9 cellular contexts compared by ENCODE assay signal in genomic region chr2:26846881-26847662, GRCh38. TPM values are rescaled to one million over a fixed set of nuclear protein-coding genes. Genes with fewer than 3 reads are reported as not detected.
DNase-seq lines count a peak whose midpoint lies in the region; TF ChIP-seq lines count a peak whose summit lies in the region.
"Had no signal": no experiment of that assay in that cellular context is flagged by ENCODE, and none has a peak within 500 bp of the region (broad histone marks: within the 10 kb centered on the region; RNA-seq: fewer than 3 reads in every experiment).

No MANE protein-coding gene starts in this region.

- no peak for TF ChIP-seq CTCF in endothelial cell (IDR thresholded peaks at IDR 0.05; ENCODE audit: unreplicated experiment)

- no peaks in the 10 kb centered on the region for H3K9me3 Mint-ChIP-seq in endothelial cell (ENCODE audit: unreplicated experiment)
- H3K9me3 Mint-ChIP-seq: dendritic cell treated with granulocyte-macrophage colony-stimulating factor and Interleukin-4, amounts not matched to agents 40 ng/mL and 50 ng/mL, for 4 days had no signal

- H3K27ac Mint-ChIP-seq in endothelial cell (ENCODE audit: unreplicated experiment): no peak overlapping the region
- H3K27ac Mint-ChIP-seq: dendritic cell treated with granulocyte-macrophage colony-stimulating factor and Interleukin-4, amounts not matched to agents 40 ng/mL and 50 ng/mL, for 4 days had no signal

- H3K4me3 Mint-ChIP-seq in endothelial cell (ENCODE audit: unreplicated experiment): peak overlapping the region; percentile 71

- H3K4me1 Mint-ChIP-seq in endothelial cell (ENCODE audit: unreplicated experiment): peaks cover 3% of the 10 kb centered on the region

- DNase-seq in DMS53 (lab: John Stamatoyannopoulos, UW): peak; percentile 57
- DNase-seq in DMS53 treated with DMSO at 0.1 percent for 48 hours (lab: John Stamatoyannopoulos, UW; ENCODE audit: unreplicated experiment): no peak
- peak; percentile 78 for DNase-seq in NCI-H69 (lab: John Stamatoyannopoulos, UW)
- no peak for DNase-seq in endothelial cell (ENCODE audit: low spot score)
- peak; percentile 34 for DNase-seq in putamen (ENCODE audit: low spot score)
- no peak for DNase-seq in superior temporal gyrus (ENCODE audit: extremely low spot score)
- no peak for DNase-seq in KBM-7
- DNase-seq in A172 (ENCODE audit: low spot score): no peak

- in situ Hi-C loops in KBM-7 (cut with MboI; ENCODE audit: low pct_unique_long_range_greater_than_20kb, low sequenced_read_pairs): loop anchor here (25.0 kb wide), 1 partner anchor 90 kb away; no protein-coding TSS in a partner anchor

- no peaks in the 10 kb centered on the region for H3K36me3 Mint-ChIP-seq in endothelial cell (ENCODE audit: low read depth, unreplicated experiment)

- H3K27me3 Mint-ChIP-seq in endothelial cell (ENCODE audit: unreplicated experiment): peaks cover 6% of the 10 kb centered on the region

RNA-seq across cellular contexts. Expression of gene DPYSL5, which starts 0.9 kb away (rescaled TPM):
- total RNA-seq in endothelial cell (ENCODE audit: unreplicated experiment): 0.23 TPM
- total RNA-seq in A172 (2014; rRNA removed; shearing (Covaris generic)): 8.4 and 9.1 TPM in 2 replicates

Comparison
In these comparisons a context has a peak if more than half of its experiments do, and no peak if none do; other contexts are left out.
1. DNase-seq: peak in DMS53 (single experiment), NCI-H69 (single experiment) and putamen (single experiment); none in DMS53 treated with DMSO at 0.1 percent for 48 hours (single experiment), endothelial cell (single experiment), superior temporal gyrus (single experiment), KBM-7 (single experiment) and A172 (single experiment).